In genomic region chr21:44050276-44050675, GRCh38 we compare ENCODE assay signal across 19 cellular contexts. TPM values are rescaled to one million over a fixed set of nuclear protein-coding genes. Genes with fewer than 3 reads are reported as not detected.
A peak's percentile ranks its signal among the peaks of the same experiment; 100 is the strongest.
DNase-seq lines count a peak whose midpoint lies in the region; ATAC-seq and TF ChIP-seq lines count a peak whose summit lies in the region.
"Had no signal": no experiment of that assay in that cellular context is flagged by ENCODE, and none has a peak within 500 bp of the region (broad histone marks: within the 10 kb centered on the region; RNA-seq: fewer than 3 reads in every experiment).

No MANE protein-coding gene starts in this region.

- no peaks in the 10 kb centered on the region for H3K27me3 ChIP-seq in lower lobe of right lung (ENCODE audit: low read depth)
- no peaks in the 10 kb centered on the region for H3K27me3 ChIP-seq in spleen (replicated peaks in 1 of 7)
- H3K27me3 ChIP-seq: colonic mucosa, foreskin keratinocyte had no signal

- DNase-seq in DMS79 treated with DMSO at 0.1 percent for 48 hours (lab: John Stamatoyannopoulos, UW), result peak; percentile 36
- no peak for DNase-seq in central memory CD8-positive, alpha-beta T cell (ENCODE audit: low spot score in 2 of 2)
- peak; percentile 63 for DNase-seq in lower lobe of right lung
- DNase-seq in spleen, result no peak
- DNase-seq in ecto neural progenitor cell (ENCODE audit: low spot score), result no peak
- no peak for DNase-seq in globus pallidus (ENCODE audit: low spot score)
- no peak for DNase-seq in DMS114 treated with DMSO at 0.1 percent for 48 hours (lab: John Stamatoyannopoulos, UW; ENCODE audit: unreplicated experiment)
- DNase-seq in germinal center (ENCODE audit: low spot score), result no peak
- DNase-seq: activated naive CD4-positive, alpha-beta T cell; colonic mucosa; foreskin keratinocyte; H7; NCI-H1105 treated with DMSO at 0.1 percent for 48 hours; NCI-H2107; NCI-H524 treated with DMSO at 0.1 percent for 48 hours; RPMI8226; stimulated activated naive CD4-positive, alpha-beta T cell had no signal

- H3K9me3 Mint-ChIP-seq in central memory CD8-positive, alpha-beta T cell, result no peaks in the 10 kb centered on the region

- H3K9me3 ChIP-seq in lower lobe of right lung, result no peaks in the 10 kb centered on the region
- H3K9me3 ChIP-seq in spleen, result no peaks in the 10 kb centered on the region
- H3K9me3 ChIP-seq: colonic mucosa had no signal

- no peak overlapping the region for H3K4me3 Mint-ChIP-seq in central memory CD8-positive, alpha-beta T cell

- H3K27me3 Mint-ChIP-seq in central memory CD8-positive, alpha-beta T cell, result no peaks in the 10 kb centered on the region

- no peak for ATAC-seq in central memory CD8-positive, alpha-beta T cell (replicated peaks; ENCODE audit: extremely low read depth, poor library complexity, severe bottlenecking)
- ATAC-seq in lower lobe of right lung, result peak; percentile 73 to 77
- ATAC-seq: foreskin keratinocyte, HepG2, sciatic nerve had no signal

- H3K4me3 ChIP-seq in lower lobe of right lung (no peak overlapping the region), spleen (no peak overlapping the region)
- H3K4me3 ChIP-seq: colonic mucosa had no signal

- peaks cover 49% of the 10 kb centered on the region for H3K36me3 Mint-ChIP-seq in central memory CD8-positive, alpha-beta T cell (ENCODE audit: insufficient read depth)

- intact Hi-C loops in lower lobe of right lung (cut with DNase I) (no loop called here), spleen (cut with DNase I; ENCODE audit: low total_unique reads) (no loop called here)

- H3K27ac Mint-ChIP-seq in central memory CD8-positive, alpha-beta T cell (ENCODE audit: low read depth), result peak overlapping the region; percentile 93

- H3K4me1 Mint-ChIP-seq in central memory CD8-positive, alpha-beta T cell, result peaks cover 45% of the 10 kb centered on the region

- H3K36me3 ChIP-seq in lower lobe of right lung (peaks cover 36% of the 10 kb centered on the region), spleen (peaks cover 0 to 99% (median 33%) of the 10 kb centered on the region in 6 donors)

- no peak for TF ChIP-seq POLR2A in spleen (IDR thresholded peaks at IDR 0.05)

- no peak for TF ChIP-seq CTCF in lower lobe of right lung (IDR thresholded peaks at IDR 0.05)
- TF ChIP-seq CTCF in spleen (IDR thresholded peaks at IDR 0.05 in 8 of 11, conservative IDR thresholded peaks at IDR 0.05 in 3 of 11), result no peak

- H3K4me1 ChIP-seq in lower lobe of right lung (peaks cover 37% of the 10 kb centered on the region), spleen (peaks cover 14 to 66% (median 40%) of the 10 kb centered on the region in 6 donors)

- 91 to 98% (median 96%) methylated on average over 5 of the region's 5 CpGs for WGBS in spleen, 5 donors

- H3K27ac ChIP-seq in lower lobe of right lung (no peak overlapping the region), spleen (peak overlapping the region in 7 of 8 donors; percentile 74 to 90 (median 83))
- H3K27ac ChIP-seq: foreskin keratinocyte had no signal

RNA-seq across cellular contexts. Expression of gene TRAPPC10, which starts 38.2 kb away (rescaled TPM):
- total RNA-seq in lower lobe of right lung (47.4 TPM), spleen (10 to 100 TPM; 62.2 to 83.2 (median 67.1) TPM)
- polyA plus RNA-seq in spleen, result 10 to 100 TPM in 1 of 3 donors, 1 to 10 TPM in 2; 6.0 to 10.4 (median 6.3) TPM

RNA-seq across cellular contexts. Expression of gene PWP2, which starts 56.9 kb away (rescaled TPM):
- total RNA-seq in lower lobe of right lung, result 10.9 TPM
- 10 to 100 TPM in 4 of 7 donors, 1 to 10 TPM in 3; 6.1 to 13.4 (median 10.4) TPM for total RNA-seq in spleen
- polyA plus RNA-seq in spleen, result 10 to 100 TPM in 2 of 3 donors, 1 to 10 TPM in 1; 4.8 to 17.4 (median 11.2) TPM

Comparison
In these comparisons a context has a peak if more than half of its experiments do, and no peak if none do; other contexts are left out.
1. DNase-seq: peak in DMS79 treated with DMSO at 0.1 percent for 48 hours (single experiment) and lower lobe of right lung (single experiment); none in central memory CD8-positive, alpha-beta T cell (0 of 2), spleen (single experiment), ecto neural progenitor cell (single experiment), globus pallidus (single experiment), DMS114 treated with DMSO at 0.1 percent for 48 hours (single experiment) and germinal center (single experiment).